8 cellular contexts compared by ENCODE assay signal in genomic region chr4:176195184-176195978, GRCh38. TPM values are rescaled to one million over a fixed set of nuclear protein-coding genes. Genes with fewer than 3 reads are reported as not detected.
DNase-seq lines count a peak whose midpoint lies in the region; ATAC-seq and TF ChIP-seq lines count a peak whose summit lies in the region.

Gene SPATA4, minus strand, starts transcription at chr4:176195585. Its CDS starts 23 bp downstream, at chr4:176195562.

- POLR2A ChIA-PET in activated CD4-positive, alpha-beta T cell treated with anti-CD3 and anti-CD28 coated beads for 36 hours (lab: Charles Lee): no interaction called here

- H3K27ac Mint-ChIP-seq in activated CD4-positive, alpha-beta T cell treated with anti-CD3 and anti-CD28 coated beads for 36 hours: peak within 1 kb of the TSS; percentile 35

- no peaks in the 10 kb centered on the region for H3K36me3 Mint-ChIP-seq in activated CD4-positive, alpha-beta T cell treated with anti-CD3 and anti-CD28 coated beads for 36 hours (ENCODE audit: low read depth)

- peak; percentile 98 for ATAC-seq in HG03442 (IDR thresholded peaks at IDR 0.05; ENCODE audit: unreplicated experiment)
- ATAC-seq in activated CD4-positive, alpha-beta T cell treated with anti-CD3 and anti-CD28 coated beads for 36 hours: peak; percentile 91

- peak within 1 kb of the TSS; percentile 60 for H3K4me3 Mint-ChIP-seq in activated CD4-positive, alpha-beta T cell treated with anti-CD3 and anti-CD28 coated beads for 36 hours

- no peak for TF ChIP-seq CTCF in choroid plexus epithelial cell (conservative IDR thresholded peaks at IDR 0.05; ENCODE audit: low read depth, low read length)
- no peak for TF ChIP-seq CTCF in kidney epithelial cell (IDR thresholded peaks at IDR 0.05; ENCODE audit: insufficient read depth, low read length, poor library complexity, severe bottlenecking)

- H3K27me3 ChIP-seq in kidney epithelial cell (ENCODE audit: control insufficient read depth, insufficient read depth, low read length): no peaks in the 10 kb centered on the region

- no peaks in the 10 kb centered on the region for H3K36me3 ChIP-seq in kidney epithelial cell (ENCODE audit: control insufficient read depth, insufficient read depth, low read length)

- intact Hi-C loops in activated CD4-positive, alpha-beta T cell treated with anti-CD3 and anti-CD28 coated beads for 36 hours (cut with DNase I, micrococcal nuclease): loop anchor here (1.0 to 2.0 kb wide), 7 partner anchors 124 to 1913 kb away; partner anchors contain the start of genes WDR17 (in 2 of the 2), AGA (in 1 of the 2), CEP44 (in 1 of the 2) and FBXO8 (in 1 of the 2)

- H3K4me3 ChIP-seq in choroid plexus epithelial cell (ENCODE audit: low read depth, low read length): peak within 1 kb of the TSS; percentile 72
- peak within 1 kb of the TSS; percentile 90 for H3K4me3 ChIP-seq in kidney epithelial cell (ENCODE audit: low read depth, low read length)

- CTCF ChIA-PET in activated CD4-positive, alpha-beta T cell treated with anti-CD3 and anti-CD28 coated beads for 36 hours (lab: Charles Lee): interaction anchor here (0.6 kb wide), 2 partner anchors 37 to 264 kb away, joined by 3 to 4 read pairs; no protein-coding TSS in a partner anchor

- peaks cover 25% of the 10 kb centered on the region for H3K27me3 Mint-ChIP-seq in activated CD4-positive, alpha-beta T cell treated with anti-CD3 and anti-CD28 coated beads for 36 hours

- H3K4me1 Mint-ChIP-seq in activated CD4-positive, alpha-beta T cell treated with anti-CD3 and anti-CD28 coated beads for 36 hours: peaks cover 30% of the 10 kb centered on the region

- peak; percentile 99 for DNase-seq in AG20443 (ENCODE audit: low spot score)
- DNase-seq in GM19240 (ENCODE audit: insufficient read length, low spot score): peak; percentile 90
- DNase-seq in NCI-H510A treated with DMSO at 0.1 percent for 48 hours (lab: John Stamatoyannopoulos, UW): peak; percentile 86
- peak; percentile 97 for DNase-seq in activated CD4-positive, alpha-beta T cell treated with anti-CD3 and anti-CD28 coated beads for 36 hours
- DNase-seq in choroid plexus epithelial cell (ENCODE audit: low read depth): peak; percentile 95
- peak; percentile 69 for DNase-seq in kidney epithelial cell (ENCODE audit: low read depth)
- peak; percentile 84 to 88 for DNase-seq in stimulated activated CD4-positive, alpha-beta T cell treated with anti-CD3 and anti-CD28 coated beads, Interleukin-15, amount 100 ng/mL, for 1 hour (ENCODE audit: low read depth in 1 of 2, low spot score in 1 of 2)

- H3K9me3 Mint-ChIP-seq in activated CD4-positive, alpha-beta T cell treated with anti-CD3 and anti-CD28 coated beads for 36 hours (ENCODE audit: low read depth): peaks cover 2% of the 10 kb centered on the region

RNA-seq across cellular contexts. Expression of gene SPATA4, which starts in this region (rescaled TPM):
- total RNA-seq in activated CD4-positive, alpha-beta T cell treated with anti-CD3 and anti-CD28 coated beads for 36 hours: not detected
- total RNA-seq in kidney epithelial cell: 0.34 and 0.50 TPM in 2 replicates

Comparison
In these comparisons a context has a peak if more than half of its experiments do, and no peak if none do; other contexts are left out.
1. Peak in every context shown above with its lines: DNase-seq, ATAC-seq and H3K4me3 ChIP-seq.
2. Peak in DNase-seq and ATAC-seq in activated CD4-positive, alpha-beta T cell treated with anti-CD3 and anti-CD28 coated beads for 36 hours; RNA of the gene not detected or under 1 TPM.
3. Peak in DNase-seq and H3K4me3 ChIP-seq in kidney epithelial cell; RNA of the gene not detected or under 1 TPM.